ENCODE assay signal across 32 cellular contexts in genomic region chr1:15276691-15277090, GRCh38. TPM values are rescaled to one million over a fixed set of nuclear protein-coding genes. Genes with fewer than 3 reads are reported as not detected.
"Had no signal": no experiment of that assay in that cellular context is flagged by ENCODE, and none has a peak within 500 bp of the region (broad histone marks: within the 10 kb centered on the region; RNA-seq: fewer than 3 reads in every experiment).

No MANE protein-coding gene starts in this region.

- H3K27me3 ChIP-seq: ascending aorta, breast epithelium, cardiac muscle cell, colonic mucosa had no signal

- DNase-seq: activated B cell treated with CpG ODN at 0.5 μM for 24 hours; activated CD4-positive, alpha-beta T cell treated with anti-CD3 and anti-CD28 coated beads for 48 hours; activated CD4-positive, alpha-beta T cell treated with anti-CD3 and anti-CD28 coated beads, Interleukin-2, amount 50 U/mL, for 1 hour; activated CD4-positive, alpha-beta T cell treated with anti-CD3 and anti-CD28 coated beads, Interleukin-2, amount 50 U/mL, for 48 hours; activated CD8-positive, alpha-beta memory T cell treated with anti-CD3 and anti-CD28 coated beads for 24 hours; activated CD8-positive, alpha-beta T cell treated with anti-CD3 and anti-CD28 coated beads for 36 hours; activated gamma-delta T cell; activated naive CD4-positive, alpha-beta T cell; activated naive CD4-positive, alpha-beta T cell treated with anti-CD3 and anti-CD28 coated beads, Interleukin-2, amount 10 ng/mL, durations not matched to agents 7 days and 5 days; activated naive CD8-positive, alpha-beta T cell treated with anti-CD3 and anti-CD28 coated beads, Interleukin-2, amount 10 ng/mL, durations not matched to agents 7 days and 5 days; activated T-cell treated with anti-CD3 and anti-CD28 coated beads, Interleukin-2, amount 50 U/mL, for 1 hour; activated T-cell treated with anti-CD3 and anti-CD28 coated beads, Interleukin-2, amount 50 U/mL, for 48 hours; central memory CD4-positive, alpha-beta T cell; cerebellar nuclear complex; dorsolateral prefrontal cortex; effector memory CD4-positive, alpha-beta T cell; endodermal cell; foreskin fibroblast; T-helper 1 cell; T-helper 17 cell; T1000; WERI-Rb-1 had no signal

- H3K4me3 Mint-ChIP-seq: activated B cell treated with CpG ODN at 0.5 μM for 24 hours; activated CD8-positive, alpha-beta T cell treated with anti-CD3 and anti-CD28 coated beads for 36 hours; activated naive CD4-positive, alpha-beta T cell treated with anti-CD3 and anti-CD28 coated beads, Interleukin-2, amount 10 ng/mL, durations not matched to agents 7 days and 5 days; activated naive CD8-positive, alpha-beta T cell treated with anti-CD3 and anti-CD28 coated beads, Interleukin-2, amount 10 ng/mL, durations not matched to agents 7 days and 5 days; activated T-helper 1 cell treated with anti-CD3 and anti-CD28 coated beads, Interleukin-12 subunit alpha, Interleukin-12 subunit beta, Interleukin-2, Interleukin-4 antibody, amounts not matched to agents 30 ng/mL and 10 ng/mL and 1 ng/mL, durations not matched to agents 14 hours and 24 hours and 36 hours; brain; endodermal cell; T-helper 17 cell; T-helper 2 cell treated with Interferon-gamma antibody and Interleukin-4, amounts not matched to agents 5 μg/mL and 100 μg/mL, for 36 hours had no signal

- H3K9me3 ChIP-seq: ascending aorta, breast epithelium, colonic mucosa had no signal

- H3K4me1 ChIP-seq: ascending aorta, breast epithelium, colonic mucosa had no signal

- H3K4me1 Mint-ChIP-seq: activated B cell treated with CpG ODN at 0.5 μM for 24 hours; activated naive CD8-positive, alpha-beta T cell treated with anti-CD3 and anti-CD28 coated beads, Interleukin-2, amount 10 ng/mL, durations not matched to agents 7 days and 5 days had no signal

- ATAC-seq: activated CD4-positive, CD25-positive, alpha-beta regulatory T cell treated with anti-CD3 and anti-CD28 coated beads, Interleukin-2, amount 50 U/mL, for 24 hours; activated CD8-positive, alpha-beta T cell treated with anti-CD3 and anti-CD28 coated beads for 36 hours; activated naive CD4-positive, alpha-beta T cell treated with anti-CD3 and anti-CD28 coated beads, Interleukin-2, amount 50 U/mL, for 72 hours; esophagus mucosa; T-helper 17 cell had no signal

- H3K27ac Mint-ChIP-seq: activated B cell treated with CpG ODN at 0.5 μM for 24 hours; activated CD8-positive, alpha-beta T cell treated with anti-CD3 and anti-CD28 coated beads for 36 hours; activated naive CD4-positive, alpha-beta T cell treated with anti-CD3 and anti-CD28 coated beads, Interleukin-2, amount 10 ng/mL, durations not matched to agents 7 days and 5 days; activated naive CD4-positive, alpha-beta T cell treated with anti-CD3 and anti-CD28 coated beads, Interleukin-2, amount 50 U/mL, for 72 hours; activated naive CD8-positive, alpha-beta T cell treated with anti-CD3 and anti-CD28 coated beads, Interleukin-2, amount 10 ng/mL, durations not matched to agents 7 days and 5 days; activated T-helper 1 cell treated with anti-CD3 and anti-CD28 coated beads, Interleukin-12 subunit alpha, Interleukin-12 subunit beta, Interleukin-2, Interleukin-4 antibody, amounts not matched to agents 30 ng/mL and 10 ng/mL and 1 ng/mL, durations not matched to agents 14 hours and 24 hours and 36 hours; brain; endodermal cell; T-helper 17 cell; T-helper 2 cell treated with Interferon-gamma antibody and Interleukin-4, amounts not matched to agents 5 μg/mL and 100 μg/mL, for 36 hours had no signal

- H3K4me3 ChIP-seq: ascending aorta, breast epithelium, cardiac muscle cell, colonic mucosa, dorsolateral prefrontal cortex had no signal

- H3K36me3 ChIP-seq: ascending aorta, breast epithelium, cardiac muscle cell, colonic mucosa, WERI-Rb-1 had no signal

- H3K9me3 Mint-ChIP-seq: activated B cell treated with CpG ODN at 0.5 μM for 24 hours; activated CD8-positive, alpha-beta T cell treated with anti-CD3 and anti-CD28 coated beads for 36 hours; activated naive CD4-positive, alpha-beta T cell treated with anti-CD3 and anti-CD28 coated beads, Interleukin-2, amount 10 ng/mL, durations not matched to agents 7 days and 5 days; activated naive CD4-positive, alpha-beta T cell treated with anti-CD3 and anti-CD28 coated beads, Interleukin-2, amount 50 U/mL, for 72 hours; activated naive CD8-positive, alpha-beta T cell treated with anti-CD3 and anti-CD28 coated beads, Interleukin-2, amount 10 ng/mL, durations not matched to agents 7 days and 5 days; activated T-helper 1 cell treated with anti-CD3 and anti-CD28 coated beads, Interleukin-12 subunit alpha, Interleukin-12 subunit beta, Interleukin-2, Interleukin-4 antibody, amounts not matched to agents 30 ng/mL and 10 ng/mL and 1 ng/mL, durations not matched to agents 14 hours and 24 hours and 36 hours; brain; endodermal cell; T-helper 2 cell treated with Interferon-gamma antibody and Interleukin-4, amounts not matched to agents 5 μg/mL and 100 μg/mL, for 36 hours had no signal

- H3K36me3 Mint-ChIP-seq: activated naive CD4-positive, alpha-beta T cell treated with anti-CD3 and anti-CD28 coated beads, Interleukin-2, amount 10 ng/mL, durations not matched to agents 7 days and 5 days; activated naive CD4-positive, alpha-beta T cell treated with anti-CD3 and anti-CD28 coated beads, Interleukin-2, amount 50 U/mL, for 72 hours; activated naive CD8-positive, alpha-beta T cell treated with anti-CD3 and anti-CD28 coated beads, Interleukin-2, amount 10 ng/mL, durations not matched to agents 7 days and 5 days; brain had no signal

- H3K27ac ChIP-seq: ascending aorta, breast epithelium, cardiac muscle cell, dorsolateral prefrontal cortex, WERI-Rb-1 had no signal

RNA-seq across cellular contexts. Expression of gene FHAD1, which starts 29.7 kb away (rescaled TPM):
- total RNA-seq: activated B cell treated with CpG ODN at 0.5 μM for 24 hours; activated T-helper 1 cell treated with anti-CD3 and anti-CD28 coated beads, Interleukin-12 subunit alpha, Interleukin-12 subunit beta, Interleukin-2, Interleukin-4 antibody, amounts not matched to agents 30 ng/mL and 10 ng/mL and 1 ng/mL, durations not matched to agents 14 hours and 24 hours and 36 hours; ascending aorta; T-helper 17 cell had no signal
